Comparison of ENCODE assay signal across 8 cellular contexts in genomic region chr9:3787628-3788027, GRCh38.
"Had no signal": no experiment of that assay in that cellular context is flagged by ENCODE, and none has a peak within 500 bp of the region (broad histone marks: within the 10 kb centered on the region; RNA-seq: fewer than 3 reads in every experiment).

No MANE protein-coding gene starts in this region.

- FAIRE-seq: G401.6, GM12878, GM12891, GM12892, GM18507, GM19239 had no signal

- DNase-seq: GDM1, GF-D8 had no signal

- ATAC-seq: GM12878 had no signal

- H3K4me3 ChIP-seq: GM12878 had no signal
